ENCODE assay signal across 1 cellular context in genomic region chr18:8688428-8688827, GRCh38.
TF ChIP-seq lines count a peak whose summit lies in the region.

No MANE protein-coding gene starts in this region.

TF ChIP-seq in SK-N-SH, 30 proteins besides CTCF, POLR2A, EP300 and RAD21 (continued from another document):
- no peak for TF ChIP-seq PBX3 (IDR thresholded peaks at IDR 0.05)
TF ChIP-seq in SK-N-SH: peak in this region for 0.
